Comparison of ENCODE assay signal across 13 cellular contexts in genomic region chr22:44597616-44598015, GRCh38.
DNase-seq lines count a peak whose midpoint lies in the region; ATAC-seq, FAIRE-seq and TF ChIP-seq lines count a peak whose summit lies in the region.
"Had no signal": no experiment of that assay in that cellular context is flagged by ENCODE, and none has a peak within 500 bp of the region (broad histone marks: within the 10 kb centered on the region; RNA-seq: fewer than 3 reads in every experiment).

No MANE protein-coding gene starts in this region.

- H3K9ac ChIP-seq in IMR-90 (ENCODE audit: low read depth, low read length), result no peak overlapping the region

- TF ChIP-seq POLR2A in IMR-90 (IDR thresholded peaks at IDR 0.05; ENCODE audit: low read depth, low read length) (no peak), testis (IDR thresholded peaks at IDR 0.05) (no peak)

- WGBS in IMR-90 (ENCODE audit: extremely low coverage in 2 of 2, insufficient read length in 1 of 2), 2 experiments, result 100% methylated on average over 1 of the region's 15 CpGs; no CpG with 5 or more reads in 1 of the 2 experiments
- 86 to 94% methylated on average over 5 to 15 of the region's 15 CpGs for WGBS in testis, 2 donors

- ATAC-seq in IMR-90 (ENCODE audit: low read depth), result no peak

- H3K4me1 ChIP-seq in IMR-90 (ENCODE audit: control insufficient read depth, insufficient read depth, low read length) (peaks cover 1% of the 10 kb centered on the region; the same call in 1 of the 2 replicates), testis (no peaks in the 10 kb centered on the region)

- CTCF ChIA-PET in IMR-90 (lab: Yijun Ruan, JAX), result no interaction called here

- H2BK5ac ChIP-seq in IMR-90 (ENCODE audit: low read depth, low read length, poor library complexity, severe bottlenecking), result no peak overlapping the region

- no peaks in the 10 kb centered on the region for H3K9me1 ChIP-seq in IMR-90 (ENCODE audit: insufficient read depth, low read length)

- H3K9me3 ChIP-seq in IMR-90 (ENCODE audit: control insufficient read depth, insufficient read depth, low read length) (no peaks in the 10 kb centered on the region), testis (no peaks in the 10 kb centered on the region)

- H3K4me3 ChIP-seq in IMR-90 (ENCODE audit: insufficient read depth, low read depth, low read length), result no peak overlapping the region
- no peak overlapping the region for H3K4me3 ChIP-seq in kidney epithelial cell (ENCODE audit: low read depth, low read length)
- no peak overlapping the region for H3K4me3 ChIP-seq in testis

- H3K36me3 ChIP-seq in IMR-90 (ENCODE audit: control insufficient read depth, insufficient read depth, low read length), result no peaks in the 10 kb centered on the region
- no peaks in the 10 kb centered on the region for H3K36me3 ChIP-seq in kidney epithelial cell (ENCODE audit: control insufficient read depth, insufficient read depth, low read length)
- H3K36me3 ChIP-seq in testis (ENCODE audit: low read depth, missing control alignments), result no peaks in the 10 kb centered on the region

- no TSS peak for BruUV-seq in IMR-90 (replicated peaks; lab: Mats Ljungman, UMichigan)

- no peak overlapping the region for H3K18ac ChIP-seq in IMR-90 (ENCODE audit: low read depth, low read length)

- no peak overlapping the region for H3K23ac ChIP-seq in IMR-90 (ENCODE audit: low read depth, low read length)

- no peak overlapping the region for H2AK5ac ChIP-seq in IMR-90 (ENCODE audit: low read depth, low read length)

- TF ChIP-seq CTCF in IMR-90 (conservative IDR thresholded peaks at IDR 0.05; ENCODE audit: low read depth, low read length) (no peak), kidney epithelial cell (IDR thresholded peaks at IDR 0.05; ENCODE audit: insufficient read depth, low read length, poor library complexity, severe bottlenecking) (no peak), GM10266 (IDR thresholded peaks at IDR 0.05; ENCODE audit: control insufficient read depth, insufficient read depth, low read depth, missing control alignments) (no peak), testis (IDR thresholded peaks at IDR 0.05) (no peak)

- no peak overlapping the region for H4K8ac ChIP-seq in IMR-90 (ENCODE audit: low read depth in 2 of 2, low read length in 2 of 2)

- no peak overlapping the region for H2BK120ac ChIP-seq in IMR-90 (ENCODE audit: low read depth, low read length)

- H3K27ac ChIP-seq in IMR-90 (ENCODE audit: insufficient read depth, low read length), result no peak overlapping the region
- no peak overlapping the region for H3K27ac ChIP-seq in testis

- H2AFZ ChIP-seq in IMR-90 (replicated peaks; ENCODE audit: low read length, poor library complexity), result no peak overlapping the region

- no peak overlapping the region for H3K4ac ChIP-seq in IMR-90 (ENCODE audit: low read depth, low read length)

- no peak overlapping the region for H2AK9ac ChIP-seq in IMR-90 (replicated peaks; ENCODE audit: low read depth, low read length, poor library complexity)

- no peak for TF ChIP-seq RAD21 in IMR-90 (IDR thresholded peaks at IDR 0.05; ENCODE audit: low read length)

- no peak overlapping the region for H2BK20ac ChIP-seq in IMR-90 (ENCODE audit: low read depth, low read length)

- FAIRE-seq in GM19239 (lab: Jason Lieb, UNC), result no peak

- H3K79me1 ChIP-seq in IMR-90 (ENCODE audit: low read depth in 1 of 2, low read length in 2 of 2), result no peaks in the 10 kb centered on the region

- no peak overlapping the region for H3K56ac ChIP-seq in IMR-90 (ENCODE audit: extremely low read depth, insufficient read depth, low read length)

- no peak overlapping the region for H3K14ac ChIP-seq in IMR-90 (replicated peaks; ENCODE audit: low read depth, low read length)

- POLR2A ChIA-PET in IMR-90 (lab: Charles Lee; ENCODE audit: unreplicated experiment), result no interaction called here

- no peak overlapping the region for H2BK15ac ChIP-seq in IMR-90 (ENCODE audit: low read depth, low read length)

- peak; percentile 33 for DNase-seq in Ammon's horn (ENCODE audit: low spot score)
- peak; percentile 29 for DNase-seq in IMR-90
- peak; percentile 57 for DNase-seq in NCI-H510A treated with DMSO at 0.1 percent for 48 hours (lab: John Stamatoyannopoulos, UW)
- DNase-seq in kidney epithelial cell (ENCODE audit: low read depth), result peak; percentile 31
- no peak for DNase-seq in GM10266 (ENCODE audit: extremely low spot score)
- no peak for DNase-seq in testis
- no peak for DNase-seq in SIG-M5 treated with dmso at 0.1 percent for 504 hours (lab: John Stamatoyannopoulos, UW; ENCODE audit: unreplicated experiment)
- no peak for DNase-seq in GM19239 (ENCODE audit: insufficient read length, low spot score)
- DNase-seq: activated naive CD4-positive, alpha-beta T cell treated with anti-CD3 and anti-CD28 coated beads, Interleukin-2, amount 10 ng/mL, durations not matched to agents 7 days and 5 days; cerebellar nuclear complex; immature natural killer cell; stimulated activated CD4-positive, alpha-beta T cell treated with anti-CD3 and anti-CD28 coated beads, Interleukin-2, amount 100 ng/mL, for 24 hours; SW 1271 had no signal

- in situ Hi-C loops in IMR-90 (cut with MboI; ENCODE audit: low sequenced_read_pairs), result no loop called here

- intact Hi-C loops in IMR-90 (cut with micrococcal nuclease), result no loop called here
- intact Hi-C loops in testis (cut with DNase I; ENCODE audit: low total_unique reads), result no loop called here

- H4K20me1 ChIP-seq in IMR-90 (ENCODE audit: insufficient read depth, low read length), result no peaks in the 10 kb centered on the region

- H4K5ac ChIP-seq in IMR-90 (ENCODE audit: low read depth, low read length), result no peak overlapping the region

- H3K4me2 ChIP-seq in IMR-90 (ENCODE audit: low read depth, low read length), result no peak overlapping the region

- H3K27me3 ChIP-seq in IMR-90 (ENCODE audit: control insufficient read depth, insufficient read depth, low read length), result peaks cover 2% of the 10 kb centered on the region; the same call in 1 of the 2 replicates
- H3K27me3 ChIP-seq in kidney epithelial cell (ENCODE audit: control insufficient read depth, insufficient read depth, low read length), result peaks cover 17% of the 10 kb centered on the region
- H3K27me3 ChIP-seq in testis, result no peaks in the 10 kb centered on the region

- dilution Hi-C loops in IMR-90 (cut with HindIII; ENCODE audit: low sequenced_read_pairs, unreplicated experiment), result no loop called here

- no peak overlapping the region for H4K91ac ChIP-seq in IMR-90 (ENCODE audit: insufficient read depth, low read depth, low read length)

TF ChIP-seq in IMR-90, 13 proteins besides CTCF, POLR2A, EP300 and RAD21:
- TF ChIP-seq CHD1 (IDR thresholded peaks at IDR 0.05; ENCODE audit: low read depth, low read length) (no peak), USF2 (IDR thresholded peaks at IDR 0.05; ENCODE audit: low read depth, low read length) (no peak), ELK1 (IDR thresholded peaks at IDR 0.05; ENCODE audit: borderline replicate concordance, low read depth, low read length) (no peak), MXI1 (IDR thresholded peaks at IDR 0.05; ENCODE audit: borderline replicate concordance, low read depth, low read length) (no peak), CEBPB (IDR thresholded peaks at IDR 0.05; ENCODE audit: low read depth, low read length) (no peak), MAFK (IDR thresholded peaks at IDR 0.05; ENCODE audit: low read depth, low read length) (no peak), NFE2L2 (IDR thresholded peaks at IDR 0.05; ENCODE audit: low read depth, low read length) (no peak), MAZ (IDR thresholded peaks at IDR 0.05; ENCODE audit: borderline replicate concordance, low read depth, low read length) (no peak), RFX5 (IDR thresholded peaks at IDR 0.05; ENCODE audit: low read depth, low read length) (no peak), FOS (IDR thresholded peaks at IDR 0.05; ENCODE audit: low read depth, low read length) (no peak), RCOR1 (IDR thresholded peaks at IDR 0.05; ENCODE audit: insufficient replicate concordance, low read length) (no peak), SMC3 (IDR thresholded peaks at IDR 0.05; ENCODE audit: low read depth, low read length) (no peak), BHLHE40 (IDR thresholded peaks at IDR 0.05; ENCODE audit: low read depth, low read length) (no peak)

Comparison
In these comparisons a context has a peak if more than half of its experiments do, and no peak if none do; other contexts are left out.
1. DNase-seq: peak in Ammon's horn (single experiment), IMR-90 (single experiment), NCI-H510A treated with DMSO at 0.1 percent for 48 hours (single experiment) and kidney epithelial cell (single experiment); none in GM10266 (single experiment), testis (single experiment), SIG-M5 treated with dmso at 0.1 percent for 504 hours (single experiment) and GM19239 (single experiment).